Comparison of ENCODE assay signal across 8 cellular contexts in the genomic region with DNA sequence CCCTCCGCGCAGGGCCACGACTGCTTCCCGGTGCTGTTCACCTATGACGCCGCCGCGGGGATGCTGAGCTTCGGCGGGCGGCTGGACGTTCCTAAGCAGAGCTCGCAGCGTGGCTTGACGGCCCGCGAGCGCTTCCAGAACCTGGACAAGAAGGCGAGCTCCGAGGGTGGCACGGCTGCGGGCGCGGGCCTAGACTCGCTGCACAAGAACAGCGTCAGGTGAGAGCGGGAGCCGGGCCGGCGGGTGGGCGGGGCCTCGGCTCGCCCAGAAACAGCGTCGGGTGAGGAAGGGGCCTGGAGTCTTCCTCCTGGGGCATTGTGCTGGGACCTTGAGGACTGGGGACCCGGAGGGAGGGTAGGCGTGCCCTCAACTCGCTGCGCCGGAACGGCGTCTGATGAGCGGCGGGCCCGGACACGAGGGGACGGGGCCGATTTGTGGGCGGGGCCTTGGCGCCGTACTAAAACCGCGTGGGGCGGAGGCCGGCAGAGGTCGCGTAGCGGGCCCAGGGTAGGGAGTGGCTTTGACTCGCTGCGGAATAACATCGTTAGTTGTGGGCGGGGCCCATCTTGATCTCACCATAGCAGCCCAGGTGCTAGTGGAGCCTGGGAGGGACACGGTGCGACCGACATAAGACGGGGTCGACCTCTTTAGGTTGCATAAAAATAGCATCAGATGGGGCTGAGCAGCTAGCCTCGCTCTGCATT. TPM values are rescaled to one million over a fixed set of nuclear protein-coding genes. Genes with fewer than 3 reads are reported as not detected.
DNase-seq lines count a peak whose midpoint lies in the region; ATAC-seq and TF ChIP-seq lines count a peak whose summit lies in the region.

No MANE protein-coding gene starts in this region.

- TF ChIP-seq POLR2A in Peyer's patch (IDR thresholded peaks at IDR 0.05) = peak in 1 of 2 donors; percentile 27
- TF ChIP-seq POLR2A in uterus (IDR thresholded peaks at IDR 0.05) = peak; percentile 7 to 34

- DNase-seq in Caki2 (ENCODE audit: low read depth) (peak; percentile 46), Peyer's patch (peak; percentile 88 to 95 (median 91)), cardiac septum (ENCODE audit: low spot score) (peak; percentile 84), posterior vena cava (ENCODE audit: low spot score) (peak; percentile 93), uterus (peak; percentile 75 to 80), pons (ENCODE audit: low spot score) (no peak)
- DNase-seq in activated naive CD4-positive, alpha-beta T cell treated with Interleukin-2 at 50 U/mL for 16 hours = peak; percentile 82

- H3K4me3 ChIP-seq in Peyer's patch (peak overlapping the region; percentile 46 to 59 (median 50)), uterus (peak overlapping the region; percentile 54 to 59)

- no peak for TF ChIP-seq CTCF in Peyer's patch (IDR thresholded peaks at IDR 0.05)
- TF ChIP-seq CTCF in uterus (IDR thresholded peaks at IDR 0.05) = peak in 1 of 4 experiments; percentile 15

- in situ Hi-C loops in Caki2 (cut with HindIII; ENCODE audit: low pct_unique_long_range_greater_than_20kb, low sequenced_read_pairs) = no loop called here

- intact Hi-C loops in cardiac septum (cut with DNase I) = no loop called here
- intact Hi-C loops in posterior vena cava (cut with DNase I) = no loop called here
- intact Hi-C loops in uterus (cut with DNase I; ENCODE audit: low total_unique reads) = no loop called here

- peak; percentile 51 for ATAC-seq in HG03066 (IDR thresholded peaks at IDR 0.05; ENCODE audit: low read depth, unreplicated experiment)

- H3K27ac ChIP-seq in Peyer's patch (peak overlapping the region; percentile 59 to 80 (median 65)), uterus (peak overlapping the region; percentile 61 to 70)

- no peaks in the 10 kb centered on the region for H3K9me3 ChIP-seq in Peyer's patch
- H3K9me3 ChIP-seq in uterus = no peaks in the 10 kb centered on the region

- peaks cover 0 to 81% (median 0%) of the 10 kb centered on the region in 3 donors for H3K36me3 ChIP-seq in Peyer's patch
- no peaks in the 10 kb centered on the region for H3K36me3 ChIP-seq in uterus

- H3K27me3 ChIP-seq in Peyer's patch = no peaks in the 10 kb centered on the region
- no peaks in the 10 kb centered on the region for H3K27me3 ChIP-seq in uterus

- H3K4me1 ChIP-seq in Peyer's patch = peaks cover 0 to 27% (median 15%) of the 10 kb centered on the region in 4 donors
- peaks cover 0 to 10% of the 10 kb centered on the region in 2 donors for H3K4me1 ChIP-seq in uterus

RNA-seq across cellular contexts. Expression of gene PDAP1, which starts 15.6 kb away (rescaled TPM):
- 144 and 213 TPM in 2 replicates for total RNA-seq in Caki2 (2014; rRNA removed; shearing (Covaris generic); ENCODE audit: low replicate concordance)
- total RNA-seq in Peyer's patch (10 to 100 TPM; 32.4 to 52.0 (median 40.6) TPM), cardiac septum (95.6 TPM), posterior vena cava (10 to 100 TPM; 84.1 to 95.6 TPM), uterus (100 to 1,000 TPM in 1 of 4 donors, 10 to 100 TPM in 3; 39.9 to 185 (median 72.1) TPM)

RNA-seq across cellular contexts. Expression of gene BUD31, which starts 16.0 kb away (rescaled TPM):
- 73.2 and 100 TPM in 2 replicates for total RNA-seq in Caki2 (2014; rRNA removed; shearing (Covaris generic); ENCODE audit: low replicate concordance)
- total RNA-seq in Peyer's patch = 10 to 100 TPM; 44.7 to 82.0 (median 58.4) TPM
- 46.5 TPM for total RNA-seq in cardiac septum
- 10 to 100 TPM; 48.2 to 57.1 TPM for total RNA-seq in posterior vena cava
- total RNA-seq in uterus = 10 to 100 TPM; 29.4 to 93.2 (median 54.4) TPM

RNA-seq across cellular contexts. Expression of gene ARPC1B, which starts 18.3 kb away (rescaled TPM):
- total RNA-seq in Caki2 (2014; rRNA removed; shearing (Covaris generic); ENCODE audit: low replicate concordance) = 491 and 523 TPM in 2 replicates
- total RNA-seq in Peyer's patch (100 to 1,000 TPM; 228 to 386 (median 343) TPM), cardiac septum (40.4 TPM), posterior vena cava (100 to 1,000 TPM; 102 to 144 TPM), uterus (100 to 1,000 TPM in 3 of 4 donors, 10 to 100 TPM in 1; 74.5 to 275 (median 196) TPM)

RNA-seq across cellular contexts. Expression of gene PTCD1, which starts 45.8 kb away (rescaled TPM):
- 7.3 and 14.2 TPM in 2 replicates for total RNA-seq in Caki2 (2014; rRNA removed; shearing (Covaris generic); ENCODE audit: low replicate concordance)
- total RNA-seq in Peyer's patch (1 to 10 TPM; 8.3 to 9.1 (median 8.6) TPM), cardiac septum (3.4 TPM), posterior vena cava (1 to 10 TPM; 3.1 to 5.6 TPM), uterus (10 to 100 TPM in 1 of 4 donors, 1 to 10 TPM in 3; 1.2 to 17.4 (median 7.5) TPM)

RNA-seq across cellular contexts. Expression of gene CPSF4, which starts 45.9 kb away (rescaled TPM):
- total RNA-seq in Caki2 (2014; rRNA removed; shearing (Covaris generic); ENCODE audit: low replicate concordance) = 31.4 and 31.7 TPM in 2 replicates
- total RNA-seq in Peyer's patch (10 to 100 TPM; 21.4 to 42.2 (median 35.5) TPM), cardiac septum (15.0 TPM), posterior vena cava (10 to 100 TPM; 22.9 to 25.7 TPM), uterus (10 to 100 TPM; 23.8 to 67.9 (median 38.4) TPM)
